Comparison of ENCODE assay signal across 11 cellular contexts in genomic region chr5:132271251-132272246, GRCh38. TPM values are rescaled to one million over a fixed set of nuclear protein-coding genes. Genes with fewer than 3 reads are reported as not detected.
DNase-seq lines count a peak whose midpoint lies in the region; ATAC-seq and TF ChIP-seq lines count a peak whose summit lies in the region.
"Had no signal": no experiment of that assay in that cellular context is flagged by ENCODE, and none has a peak within 500 bp of the region (broad histone marks: within the 10 kb centered on the region; RNA-seq: fewer than 3 reads in every experiment).

No MANE protein-coding gene starts in this region.

- H3K9me3 ChIP-seq in colonic mucosa (no peaks in the 10 kb centered on the region), mucosa of descending colon (no peaks in the 10 kb centered on the region), transverse colon (no peaks in the 10 kb centered on the region), GM23248 (ENCODE audit: low read depth) (no peaks in the 10 kb centered on the region)
- H3K9me3 ChIP-seq: vagina had no signal

- TF ChIP-seq EP300 in transverse colon (IDR thresholded peaks at IDR 0.05; ENCODE audit: low read depth) = no peak

- H3K4me1 Mint-ChIP-seq in GM23338 = peaks cover 20% of the 10 kb centered on the region

- no peaks in the 10 kb centered on the region for H4K20me1 ChIP-seq in GM23338 (replicated peaks; ENCODE audit: insufficient read depth)
- no peaks in the 10 kb centered on the region for H4K20me1 ChIP-seq in GM23248 (ENCODE audit: insufficient read depth)

- in situ Hi-C loops in transverse colon (cut with MboI; ENCODE audit: low pct_ligation_motif_present in 1 of 4, low pct_unique_long_range_greater_than_20kb in 1 of 4, low sequenced_read_pairs in 3 of 4) (loop anchor here in 1 of 4 donors (25.0 kb wide), 1 partner anchor 266 kb away; the partner anchor contains the start of gene IL5), GM23248 (cut with MboI) (no loop called here)

- H3K4me1 ChIP-seq in GM23338 (ENCODE audit: insufficient read depth) (no peaks in the 10 kb centered on the region), colonic mucosa (peaks cover 3% of the 10 kb centered on the region), mucosa of descending colon (ENCODE audit: low read depth) (peaks cover 16% of the 10 kb centered on the region), transverse colon (peaks cover 5 to 40% (median 19%) of the 10 kb centered on the region in 4 donors), GM23248 (ENCODE audit: insufficient read depth) (peaks cover 20% of the 10 kb centered on the region)

- H3K36me3 Mint-ChIP-seq in GM23338 (ENCODE audit: low read depth) = no peaks in the 10 kb centered on the region

- peaks cover 5% of the 10 kb centered on the region; the same call in 1 of the 2 replicates for H3F3A ChIP-seq in GM23338 (replicated peaks; ENCODE audit: low read depth)
- H3F3A ChIP-seq in GM23248 (ENCODE audit: insufficient read depth) = peaks cover 15% of the 10 kb centered on the region

- H3K4me2 ChIP-seq in GM23338 (no peak overlapping the region), GM23248 (ENCODE audit: unreplicated experiment) (no peak overlapping the region)

- H3K9ac ChIP-seq in colonic mucosa (ENCODE audit: low read depth in 2 of 2, low read length in 2 of 2) = peak overlapping the region in 1 of 2 donors; percentile 29
- H3K9ac ChIP-seq in GM23248 = no peak overlapping the region

- no peaks in the 10 kb centered on the region for H3K9me3 Mint-ChIP-seq in GM23338

- H3K27me3 ChIP-seq in GM23338 (ENCODE audit: insufficient read depth) = no peaks in the 10 kb centered on the region
- no peaks in the 10 kb centered on the region for H3K27me3 ChIP-seq in colonic mucosa
- no peaks in the 10 kb centered on the region for H3K27me3 ChIP-seq in transverse colon
- H3K27me3 ChIP-seq in GM23248 (replicated peaks; ENCODE audit: insufficient read depth) = no peaks in the 10 kb centered on the region
- H3K27me3 ChIP-seq: vagina had no signal

- H3K27ac Mint-ChIP-seq in GM23338 = no peak overlapping the region

- H3K4me3 Mint-ChIP-seq in GM23338 = no peak overlapping the region

- WGBS in transverse colon (ENCODE audit: low coverage in 1 of 2), 2 donors = 82% methylated on average over 27 to 77 of the region's 77 CpGs
- 95 to 96% methylated on average over 56 to 69 of the region's 77 CpGs for WGBS in GM23248 (ENCODE audit: low coverage in 1 of 2, low lambda C conversion rate in 2 of 2, missing lambda C conversion rate in 2 of 2), 2 experiments

- H3K36me3 ChIP-seq in GM23338 (ENCODE audit: insufficient read depth) (no peaks in the 10 kb centered on the region), colonic mucosa (no peaks in the 10 kb centered on the region), mucosa of descending colon (ENCODE audit: low read depth) (no peaks in the 10 kb centered on the region), transverse colon (no peaks in the 10 kb centered on the region), GM23248 (ENCODE audit: low read depth) (peaks cover 29% of the 10 kb centered on the region; the same call in 1 of the 2 replicates)
- H3K36me3 ChIP-seq: WERI-Rb-1 had no signal

- H3K27me3 Mint-ChIP-seq in GM23338 (ENCODE audit: insufficient read depth, low read depth, poor library complexity) = peaks cover 8% of the 10 kb centered on the region

- peak; percentile 30 for DNase-seq in CD1c-positive myeloid dendritic cell (ENCODE audit: extremely low spot score)
- DNase-seq in GM23338 (ENCODE audit: low spot score) = peak; percentile 60
- peak; percentile 21 for DNase-seq in colonic mucosa
- DNase-seq in mucosa of descending colon = peak in 2 of 3 donors; percentile 14 to 54
- DNase-seq in central memory CD4-positive, alpha-beta T cell = no peak
- no peak for DNase-seq in transverse colon
- DNase-seq in GM23248 = no peak
- DNase-seq in A172 (ENCODE audit: low spot score) = no peak
- DNase-seq: WERI-Rb-1 had no signal

- H2AFZ ChIP-seq in GM23338 (no peak overlapping the region), GM23248 (no peak overlapping the region)

- ATAC-seq in GM23338 = peak; percentile 43
- no peak for ATAC-seq in mucosa of descending colon

- intact Hi-C loops in colonic mucosa (cut with DNase I) (loop anchor here (10.0 kb wide), 1 partner anchor 103 kb away; no protein-coding TSS in a partner anchor), mucosa of descending colon (cut with DNase I, micrococcal nuclease) (no loop called here), transverse colon (cut with DNase I; ENCODE audit: low total_unique reads) (no loop called here)

- no peak overlapping the region for H3K27ac ChIP-seq in GM23338 (ENCODE audit: low read depth)
- no peak overlapping the region for H3K27ac ChIP-seq in colonic mucosa
- H3K27ac ChIP-seq in transverse colon = peak overlapping the region in 1 of 4 donors; percentile 49
- H3K27ac ChIP-seq in GM23248 = no peak overlapping the region
- H3K27ac ChIP-seq: vagina, WERI-Rb-1 had no signal

- H3K79me2 ChIP-seq in GM23338 (replicated peaks; ENCODE audit: insufficient read depth) (no peaks in the 10 kb centered on the region), GM23248 (ENCODE audit: insufficient read depth) (peaks cover 11% of the 10 kb centered on the region)

- H3K9me2 ChIP-seq in GM23338 (ENCODE audit: insufficient read depth) = no peaks in the 10 kb centered on the region
- no peaks in the 10 kb centered on the region for H3K9me2 ChIP-seq in GM23248 (ENCODE audit: insufficient read depth)

- no peak for TF ChIP-seq POLR2A in transverse colon (IDR thresholded peaks at IDR 0.05)

- peak in 1 of 2 experiments; percentile 67; a peak in 2 of 4 replicates for TF ChIP-seq CTCF in GM23338 (conservative IDR thresholded peaks at IDR 0.05; ENCODE audit: low read depth in 2 of 2)
- no peak for TF ChIP-seq CTCF in colonic mucosa (IDR thresholded peaks at IDR 0.05)
- no peak for TF ChIP-seq CTCF in mucosa of descending colon (IDR thresholded peaks at IDR 0.05)
- no peak for TF ChIP-seq CTCF in transverse colon (IDR thresholded peaks at IDR 0.05)

- H3K4me3 ChIP-seq in GM23338 (no peak overlapping the region), colonic mucosa (no peak overlapping the region), mucosa of descending colon (no peak overlapping the region), transverse colon (no peak overlapping the region), GM23248 (no peak overlapping the region)
- H3K4me3 ChIP-seq: vagina had no signal

RNA-seq across cellular contexts. Expression of gene PDLIM4, which starts 14.1 kb away (rescaled TPM):
- 17.4 and 31.8 TPM in 2 replicates for total RNA-seq in GM23338 (2014; rRNA removed; shearing (Covaris generic))
- polyA plus RNA-seq in GM23338 (2016; fragmentation: Nextera tagmentation; extraction: Ambion mirVana) = 25.2 and 28.0 TPM in 2 replicates
- 10 to 100 TPM in 1 of 2 donors, 1 to 10 TPM in 1; 2.3 to 14.3 TPM for total RNA-seq in colonic mucosa
- total RNA-seq in mucosa of descending colon = 10 to 100 TPM in 1 of 3 donors, 1 to 10 TPM in 2; 5.1 to 59.0 (median 5.6) TPM
- 10 to 100 TPM in 3 of 4 donors, 1 to 10 TPM in 1; 9.7 to 43.4 (median 19.7) TPM for total RNA-seq in transverse colon
- 84.4 and 107 TPM in 2 replicates for total RNA-seq in GM23248 (2014; rRNA removed; shearing (Covaris generic))
- polyA plus RNA-seq in GM23248 (2016; fragmentation: Nextera tagmentation; extraction: Ambion mirVana) = 153 and 156 TPM in 2 replicates
- total RNA-seq in A172 (2014; rRNA removed; shearing (Covaris generic)) = 0.05 TPM in 1 of 2 replicates, not detected in the other
- total RNA-seq: NCI-H460 had no signal

RNA-seq across cellular contexts. Expression of gene SLC22A4, which starts 22.6 kb away (rescaled TPM):
- total RNA-seq in GM23338 (2014; rRNA removed; shearing (Covaris generic)) = 0.28 and 0.78 TPM in 2 replicates
- polyA plus RNA-seq in GM23338 (2016; fragmentation: Nextera tagmentation; extraction: Ambion mirVana) (0.12 and 0.40 TPM in 2 replicates), GM23248 (2016; fragmentation: Nextera tagmentation; extraction: Ambion mirVana) (24.0 and 26.1 TPM in 2 replicates)
- total RNA-seq in colonic mucosa (1 to 10 TPM; 1.3 to 8.3 TPM), mucosa of descending colon (10 to 100 TPM in 1 of 3 donors, 1 to 10 TPM in 2; 2.7 to 13.4 (median 3.6) TPM), transverse colon (10 to 100 TPM in 2 of 4 donors, 1 to 10 TPM in 1, not detected in 1; 1.6 to 48.3 (median 14.5) TPM)
- 26.0 and 26.3 TPM in 2 replicates for total RNA-seq in GM23248 (2014; rRNA removed; shearing (Covaris generic))
- total RNA-seq in A172 (2014; rRNA removed; shearing (Covaris generic)) = 4.9 and 5.8 TPM in 2 replicates

RNA-seq across cellular contexts. Expression of gene P4HA2, which starts 43.9 kb away (rescaled TPM):
- 8.0 and 10.3 TPM in 2 replicates for total RNA-seq in GM23338 (2014; rRNA removed; shearing (Covaris generic))
- polyA plus RNA-seq in GM23338 (2016; fragmentation: Nextera tagmentation; extraction: Ambion mirVana) (5.9 and 8.1 TPM in 2 replicates), GM23248 (2016; fragmentation: Nextera tagmentation; extraction: Ambion mirVana) (353 and 374 TPM in 2 replicates)
- total RNA-seq in colonic mucosa (10 to 100 TPM; 53.7 to 79.6 TPM), mucosa of descending colon (10 to 100 TPM; 47.0 to 65.0 (median 56.1) TPM), transverse colon (10 to 100 TPM; 22.1 to 53.5 (median 32.7) TPM)
- 337 and 352 TPM in 2 replicates for total RNA-seq in GM23248 (2014; rRNA removed; shearing (Covaris generic))
- total RNA-seq in A172 (2014; rRNA removed; shearing (Covaris generic)) = 58.7 and 71.7 TPM in 2 replicates

Comparison
In these comparisons a context has a peak if more than half of its experiments do, and no peak if none do; other contexts are left out.
1. DNase-seq: peak in CD1c-positive myeloid dendritic cell (single experiment), GM23338 (single experiment), colonic mucosa (single experiment) and mucosa of descending colon (2 of 3); none in central memory CD4-positive, alpha-beta T cell (single experiment), transverse colon (single experiment), GM23248 (single experiment) and A172 (single experiment).